Comparison of ENCODE assay signal across 23 cellular contexts in genomic region chr2:203413796-203414195, GRCh38.
"Had no signal": no experiment of that assay in that cellular context is flagged by ENCODE, and none has a peak within 500 bp of the region (broad histone marks: within the 10 kb centered on the region; RNA-seq: fewer than 3 reads in every experiment).

No MANE protein-coding gene starts in this region.

- FAIRE-seq: endometrium, urothelium cell line had no signal

- DNase-seq: cortex of kidney; effector memory CD4-positive, alpha-beta T cell; gastrocnemius medialis; islet precursor cell; left lung; mesendoderm; naive B cell; occipital lobe; pancreas; right lobe of liver; stimulated activated CD4-positive, alpha-beta T cell treated with anti-CD3 and anti-CD28 coated beads, Interleukin-4, amount 100 ng/mL, for 1 hour; stimulated activated CD8-positive, alpha-beta memory T cell treated with anti-CD3 and anti-CD28 coated beads, Interleukin-4, amount 100 ng/mL, for 48 hours; stimulated activated naive CD8-positive, alpha-beta T cell treated with anti-CD3 and anti-CD28 coated beads, Interleukin-15, Interleukin-2, amounts not matched to agents 100 U/mL and 50 U/mL, for 24 hours had no signal

- H3K36me3 ChIP-seq: prostate gland had no signal

- H3K27me3 ChIP-seq: esophagus muscularis mucosa, gastrocnemius medialis, heart right ventricle, left lung, pancreas, right lobe of liver, suprapubic skin, thyroid gland had no signal

- ATAC-seq: gastrocnemius medialis; left lung; pancreas; right lobe of liver; stimulated activated effector memory CD8-positive, alpha-beta T cell treated with anti-CD3 and anti-CD28 coated beads, Interleukin-12 subunit alpha, Interleukin-12 subunit beta, amount 100 ng/mL, for 72 hours; stimulated activated naive CD8-positive, alpha-beta T cell treated with anti-CD3 and anti-CD28 coated beads, Interleukin-15, Interleukin-2, amounts not matched to agents 100 U/mL and 50 U/mL, for 24 hours had no signal

- H3K4me3 ChIP-seq: esophagus muscularis mucosa, gastrocnemius medialis, heart right ventricle, left lung, lung, pancreas, prostate gland, right lobe of liver, suprapubic skin, thyroid gland had no signal

- H3K27ac ChIP-seq: epithelial cell of prostate, esophagus muscularis mucosa, gastrocnemius medialis, left lung, pancreas, prostate gland, right lobe of liver, suprapubic skin, thyroid gland had no signal

- H3K4me1 ChIP-seq: left lung, pancreas, prostate gland, right lobe of liver had no signal

- H3K9me3 ChIP-seq: esophagus muscularis mucosa, pancreas, prostate gland, right lobe of liver, thyroid gland had no signal
